ENCODE assay signal across 14 cellular contexts in genomic region chr12:103751171-103751570, GRCh38.
A peak's percentile ranks its signal among the peaks of the same experiment; 100 is the strongest.
DNase-seq lines count a peak whose midpoint lies in the region; ATAC-seq and TF ChIP-seq lines count a peak whose summit lies in the region.
"Had no signal": no experiment of that assay in that cellular context is flagged by ENCODE, and none has a peak within 500 bp of the region (broad histone marks: within the 10 kb centered on the region; RNA-seq: fewer than 3 reads in every experiment).

No MANE protein-coding gene starts in this region.

- H3K4me1 ChIP-seq in upper lobe of left lung, result no peaks in the 10 kb centered on the region

- H3K9me3 ChIP-seq in upper lobe of left lung, result no peaks in the 10 kb centered on the region
- H3K9me3 ChIP-seq: thoracic aorta had no signal

- in situ Hi-C loops in SK-MEL-5 (cut with HindIII; ENCODE audit: low pct_unique_long_range_greater_than_20kb, low sequenced_read_pairs), result no loop called here

- no peak for TF ChIP-seq CTCF in upper lobe of left lung (IDR thresholded peaks at IDR 0.05)

- peak; percentile 28 for DNase-seq in DMS53 (lab: John Stamatoyannopoulos, UW)
- no peak for DNase-seq in DMS53 treated with DMSO at 0.1 percent for 48 hours (lab: John Stamatoyannopoulos, UW; ENCODE audit: unreplicated experiment)
- peak; percentile 47 for DNase-seq in H7
- peak; percentile 49 for DNase-seq in SK-MEL-5 (ENCODE audit: low read depth, low spot score)
- DNase-seq in iPS-NIHi11 (ENCODE audit: low spot score), result peak; percentile 41
- no peak for DNase-seq in upper lobe of left lung
- DNase-seq in NCI-H2107 treated with DMSO at 0.1 percent for 48 hours (lab: John Stamatoyannopoulos, UW; ENCODE audit: unreplicated experiment), result no peak
- DNase-seq: activated CD4-positive, CD25-positive, alpha-beta regulatory T cell treated with anti-CD3 and anti-CD28 coated beads, Interleukin-2, amount 50 U/mL, for 72 hours; activated T-cell treated with anti-CD3 and anti-CD28 coated beads, Interleukin-2, amount 50 U/mL, for 4 hours; CD8-positive, alpha-beta T cell; NCI-H2081; SW 1271 had no signal

- TF ChIP-seq POLR2A in upper lobe of left lung (IDR thresholded peaks at IDR 0.05), result no peak

- ATAC-seq in upper lobe of left lung (ENCODE audit: low FRiP score in 2 of 2), result no peak
- no peak for ATAC-seq in GM18498 (IDR thresholded peaks at IDR 0.05; ENCODE audit: unreplicated experiment)
- ATAC-seq: activated T-cell treated with anti-CD3 and anti-CD28 coated beads, Interleukin-2, amount 50 U/mL, for 4 hours; CD8-positive, alpha-beta T cell had no signal

- 87 to 91% methylated on average over 1 of the region's 1 CpG for WGBS in upper lobe of left lung, 2 donors

- no peak overlapping the region for H3K27ac ChIP-seq in upper lobe of left lung
- H3K27ac ChIP-seq: thoracic aorta had no signal

- no peaks in the 10 kb centered on the region for H3K36me3 ChIP-seq in H7 (replicated peaks; ENCODE audit: control insufficient read depth, insufficient read depth, low read length)
- H3K36me3 ChIP-seq in upper lobe of left lung, result no peaks in the 10 kb centered on the region
- H3K36me3 ChIP-seq: thoracic aorta had no signal

- H3K4me3 ChIP-seq in H7 (ENCODE audit: insufficient read depth, low read depth, low read length), result no peak overlapping the region
- no peak overlapping the region for H3K4me3 ChIP-seq in upper lobe of left lung
- H3K4me3 ChIP-seq: thoracic aorta had no signal

- H3K27me3 ChIP-seq in H7 (ENCODE audit: control insufficient read depth, insufficient read depth, low read length), result no peaks in the 10 kb centered on the region
- H3K27me3 ChIP-seq in upper lobe of left lung, result no peaks in the 10 kb centered on the region

- TF ChIP-seq EP300 in upper lobe of left lung (IDR thresholded peaks at IDR 0.05), result no peak

Comparison
In these comparisons a context has a peak if more than half of its experiments do, and no peak if none do; other contexts are left out.
1. DNase-seq: peak in DMS53 (single experiment), H7 (single experiment), SK-MEL-5 (single experiment) and iPS-NIHi11 (single experiment); none in DMS53 treated with DMSO at 0.1 percent for 48 hours (single experiment), upper lobe of left lung (0 of 2) and NCI-H2107 treated with DMSO at 0.1 percent for 48 hours (single experiment).